19 cellular contexts compared by ENCODE assay signal in genomic region chr7:139861794-139862193, GRCh38. TPM values are rescaled to one million over a fixed set of nuclear protein-coding genes. Genes with fewer than 3 reads are reported as not detected.
DNase-seq lines count a peak whose midpoint lies in the region; ATAC-seq and TF ChIP-seq lines count a peak whose summit lies in the region.
"Had no signal": no experiment of that assay in that cellular context is flagged by ENCODE, and none has a peak within 500 bp of the region (broad histone marks: within the 10 kb centered on the region; RNA-seq: fewer than 3 reads in every experiment).

No MANE protein-coding gene starts in this region.

- peak; percentile 39 for DNase-seq in NCI-H82 (lab: John Stamatoyannopoulos, UW)
- no peak for DNase-seq in NCI-H82 treated with DMSO at 0.1 percent for 48 hours (lab: John Stamatoyannopoulos, UW; ENCODE audit: unreplicated experiment)
- DNase-seq in NOMO-1 treated with DMSO at 0.1 percent for 48 hours (lab: John Stamatoyannopoulos, UW; ENCODE audit: unreplicated experiment): peak; percentile 8
- no peak for DNase-seq in activated B cell treated with CpG ODN at 0.5 μM for 24 hours
- DNase-seq in natural killer cell treated with Interleukin-12 subunit alpha and Interleukin-12 subunit beta and Interleukin-15 and Interleukin-18, amount 100 ng/mL, for 72 hours (ENCODE audit: low spot score): peak; percentile 69
- no peak for DNase-seq in DMS153 treated with DMSO at 0.1 percent for 48 hours (lab: John Stamatoyannopoulos, UW; ENCODE audit: unreplicated experiment)
- no peak for DNase-seq in H4 (ENCODE audit: low spot score)
- no peak for DNase-seq in type B pancreatic cell (ENCODE audit: extremely low spot score, unreplicated experiment)
- DNase-seq: Caco-2; CD4-positive, CD25-positive, alpha-beta regulatory T cell; GOT3; KG1; NCI-H1092; NCI-H146; NCI-H2081; NCI-H446 treated with DMSO at 0.1 percent for 48 hours; NCI-H69; NK-92 treated with Interleukin-12 subunit alpha and Interleukin-12 subunit beta, amount 100 ng/mL, for 24 hours had no signal

- peaks cover 5% of the 10 kb centered on the region for H3K27me3 Mint-ChIP-seq in activated B cell treated with CpG ODN at 0.5 μM for 24 hours
- H3K27me3 Mint-ChIP-seq in natural killer cell treated with Interleukin-12 subunit alpha and Interleukin-12 subunit beta and Interleukin-15 and Interleukin-18, amount 100 ng/mL, for 72 hours: no peaks in the 10 kb centered on the region
- H3K27me3 Mint-ChIP-seq in type B pancreatic cell: peaks cover 3% of the 10 kb centered on the region

- intact Hi-C loops in activated B cell treated with CpG ODN at 0.5 μM for 24 hours (cut with micrococcal nuclease): loop anchor here (5.0 kb wide), 1 partner anchor 84 kb away; the partner anchor contains the start of gene HIPK2

- peak overlapping the region; percentile 43 for H3K27ac Mint-ChIP-seq in activated B cell treated with CpG ODN at 0.5 μM for 24 hours
- H3K27ac Mint-ChIP-seq in natural killer cell treated with Interleukin-12 subunit alpha and Interleukin-12 subunit beta and Interleukin-15 and Interleukin-18, amount 100 ng/mL, for 72 hours: peak overlapping the region; percentile 71 to 92
- H3K27ac Mint-ChIP-seq in type B pancreatic cell: no peak overlapping the region
- H3K27ac Mint-ChIP-seq: CD4-positive, CD25-positive, alpha-beta regulatory T cell had no signal

- no peak overlapping the region for H3K4me3 Mint-ChIP-seq in activated B cell treated with CpG ODN at 0.5 μM for 24 hours
- H3K4me3 Mint-ChIP-seq in natural killer cell treated with Interleukin-12 subunit alpha and Interleukin-12 subunit beta and Interleukin-15 and Interleukin-18, amount 100 ng/mL, for 72 hours: peak overlapping the region; percentile 86
- no peak overlapping the region for H3K4me3 Mint-ChIP-seq in type B pancreatic cell
- H3K4me3 Mint-ChIP-seq: CD4-positive, CD25-positive, alpha-beta regulatory T cell had no signal

- no peak for ATAC-seq in activated B cell treated with CpG ODN at 0.5 μM for 24 hours (ENCODE audit: low read depth)
- ATAC-seq in natural killer cell treated with Interleukin-12 subunit alpha and Interleukin-12 subunit beta and Interleukin-15 and Interleukin-18, amount 100 ng/mL, for 72 hours: peak; percentile 84 to 90
- ATAC-seq: GM12878 had no signal

- CTCF ChIA-PET in activated B cell treated with CpG ODN at 0.5 μM for 24 hours (lab: Charles Lee): no interaction called here

- peaks cover 25% of the 10 kb centered on the region for H3K4me1 Mint-ChIP-seq in activated B cell treated with CpG ODN at 0.5 μM for 24 hours
- peaks cover 37 to 53% of the 10 kb centered on the region in 2 donors for H3K4me1 Mint-ChIP-seq in natural killer cell treated with Interleukin-12 subunit alpha and Interleukin-12 subunit beta and Interleukin-15 and Interleukin-18, amount 100 ng/mL, for 72 hours (ENCODE audit: low read depth in 2 of 2)
- no peaks in the 10 kb centered on the region for H3K4me1 Mint-ChIP-seq in type B pancreatic cell (ENCODE audit: unreplicated experiment)

- no peaks in the 10 kb centered on the region for H3K36me3 Mint-ChIP-seq in activated B cell treated with CpG ODN at 0.5 μM for 24 hours (ENCODE audit: low read depth)
- H3K36me3 Mint-ChIP-seq in natural killer cell treated with Interleukin-12 subunit alpha and Interleukin-12 subunit beta and Interleukin-15 and Interleukin-18, amount 100 ng/mL, for 72 hours: peaks cover 26% of the 10 kb centered on the region
- H3K36me3 Mint-ChIP-seq in type B pancreatic cell: no peaks in the 10 kb centered on the region
- H3K36me3 Mint-ChIP-seq: CD4-positive, CD25-positive, alpha-beta regulatory T cell had no signal

- H3K9me3 Mint-ChIP-seq in activated B cell treated with CpG ODN at 0.5 μM for 24 hours (peaks cover 4% of the 10 kb centered on the region), type B pancreatic cell (peaks cover 9% of the 10 kb centered on the region)
- H3K9me3 Mint-ChIP-seq in natural killer cell treated with Interleukin-12 subunit alpha and Interleukin-12 subunit beta and Interleukin-15 and Interleukin-18, amount 100 ng/mL, for 72 hours: peaks cover 14% of the 10 kb centered on the region

- POLR2A ChIA-PET in activated B cell treated with CpG ODN at 0.5 μM for 24 hours (lab: Charles Lee): no interaction called here

- TF ChIP-seq CTCF in activated B cell treated with CpG ODN at 0.5 μM for 24 hours (IDR thresholded peaks at IDR 0.05) (no peak), type B pancreatic cell (conservative IDR thresholded peaks at IDR 0.05) (no peak)

RNA-seq across cellular contexts. Expression of gene TBXAS1, which starts 32.7 kb away (rescaled TPM):
- total RNA-seq in activated B cell treated with CpG ODN at 0.5 μM for 24 hours (2.0 and 3.8 TPM in 2 replicates), type B pancreatic cell (ENCODE audit: low replicate concordance) (4.2 and 5.8 TPM in 2 replicates)
- total RNA-seq in natural killer cell treated with Interleukin-12 subunit alpha and Interleukin-12 subunit beta and Interleukin-15 and Interleukin-18, amount 100 ng/mL, for 72 hours: 100 to 1,000 TPM; 104 to 130 TPM
- total RNA-seq in H4 (2014; rRNA removed; shearing (Covaris generic)): 14.5 and 16.8 TPM in 2 replicates

Comparison
In these comparisons a context has a peak if more than half of its experiments do, and no peak if none do; other contexts are left out.
1. DNase-seq: peak in NCI-H82 (single experiment), NOMO-1 treated with DMSO at 0.1 percent for 48 hours (single experiment) and natural killer cell treated with Interleukin-12 subunit alpha and Interleukin-12 subunit beta and Interleukin-15 and Interleukin-18, amount 100 ng/mL, for 72 hours (single experiment); none in NCI-H82 treated with DMSO at 0.1 percent for 48 hours (single experiment), activated B cell treated with CpG ODN at 0.5 μM for 24 hours (single experiment), DMS153 treated with DMSO at 0.1 percent for 48 hours (single experiment), H4 (single experiment) and type B pancreatic cell (single experiment).